In the genomic region with DNA sequence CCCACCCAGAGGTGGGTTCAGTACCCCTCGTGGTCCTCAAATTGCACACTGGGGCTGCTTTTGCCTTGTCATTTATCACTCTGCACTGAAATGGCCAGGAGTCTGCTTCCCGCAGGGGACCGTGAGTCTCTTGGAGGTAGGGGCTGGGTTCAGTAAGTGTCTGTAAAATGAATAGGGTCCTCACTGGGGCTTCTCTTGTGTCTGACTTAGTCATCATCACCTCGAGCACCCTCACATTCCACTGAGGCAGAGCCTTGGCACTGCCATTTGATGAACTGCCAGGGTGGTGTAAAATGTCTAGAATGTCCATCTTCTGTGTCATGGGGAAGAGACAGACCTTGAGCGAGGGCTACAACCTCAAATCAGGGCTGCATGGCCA, we compare ENCODE assay signal across 12 cellular contexts.
DNase-seq lines count a peak whose midpoint lies in the region; ATAC-seq and FAIRE-seq lines count a peak whose summit lies in the region.
"Had no signal": no experiment of that assay in that cellular context is flagged by ENCODE, and none has a peak within 500 bp of the region (broad histone marks: within the 10 kb centered on the region; RNA-seq: fewer than 3 reads in every experiment).

No MANE protein-coding gene starts in this region.

- H3K36me3 ChIP-seq in esophagus (ENCODE audit: control insufficient read depth in 2 of 2, insufficient read depth in 2 of 2, low read length in 1 of 2) = no peaks in the 10 kb centered on the region
- no peaks in the 10 kb centered on the region for H3K36me3 ChIP-seq in trophoblast cell (ENCODE audit: control insufficient read depth in 1 of 2, insufficient read depth in 2 of 2, low read length in 2 of 2)
- H3K36me3 ChIP-seq: cardiac muscle cell had no signal

- H4K8ac ChIP-seq in trophoblast cell (ENCODE audit: low read depth, low read length) = peak overlapping the region; percentile 5

- no peak overlapping the region for H3K9ac ChIP-seq in trophoblast cell (ENCODE audit: low read length)

- FAIRE-seq in urothelium cell line (lab: Jason Lieb, UNC) (no peak), GM19239 (lab: Jason Lieb, UNC) (no peak)

- H3K79me1 ChIP-seq in trophoblast cell (ENCODE audit: low read length) = peaks cover 58% of the 10 kb centered on the region

- H4K12ac ChIP-seq in trophoblast cell (ENCODE audit: low read depth, low read length) = no peak overlapping the region

- H3K79me2 ChIP-seq in trophoblast cell (ENCODE audit: control insufficient read depth, insufficient read depth, low read length, poor library complexity) = peaks cover 14% of the 10 kb centered on the region

- no peak overlapping the region for H3K4me2 ChIP-seq in trophoblast cell (ENCODE audit: low read length)

- peak overlapping the region; percentile 73 for H3K18ac ChIP-seq in trophoblast cell (ENCODE audit: low read length)

- H3K23ac ChIP-seq in trophoblast cell (ENCODE audit: low read length) = no peak overlapping the region

- H3K27me3 ChIP-seq in right cardiac atrium (ENCODE audit: control insufficient read depth, insufficient read depth) (no peaks in the 10 kb centered on the region), esophagus (ENCODE audit: control insufficient read depth in 1 of 2, insufficient read depth in 2 of 2, low read length in 2 of 2) (no peaks in the 10 kb centered on the region), trophoblast cell (ENCODE audit: insufficient read depth, low read length) (no peaks in the 10 kb centered on the region)
- H3K27me3 ChIP-seq: cardiac muscle cell had no signal

- peak overlapping the region; percentile 60 for H3K27ac ChIP-seq in right cardiac atrium (ENCODE audit: low read length)
- peak overlapping the region; percentile 93 to 95 for H3K27ac ChIP-seq in esophagus (ENCODE audit: low read depth in 2 of 2, low read length in 1 of 2)
- no peak overlapping the region for H3K27ac ChIP-seq in trophoblast cell (ENCODE audit: low read depth, low read length)
- H3K27ac ChIP-seq: cardiac muscle cell had no signal

- peak overlapping the region; percentile 97 for H2BK120ac ChIP-seq in trophoblast cell (ENCODE audit: insufficient read depth, low read length, poor library complexity)

- H4K91ac ChIP-seq in trophoblast cell (ENCODE audit: low read depth, low read length) = peak overlapping the region; percentile 99

- H3K4ac ChIP-seq in trophoblast cell (ENCODE audit: low read depth, low read length) = no peak overlapping the region

- peak overlapping the region; percentile 99 for H2BK12ac ChIP-seq in trophoblast cell (ENCODE audit: low read length)

- peak overlapping the region; percentile 2 for H2AFZ ChIP-seq in trophoblast cell (ENCODE audit: insufficient read depth, low read length, poor library complexity)

- H3K4me3 ChIP-seq in right cardiac atrium (ENCODE audit: low read length) (no peak overlapping the region), esophagus (ENCODE audit: low read depth in 1 of 2, low read length in 2 of 2) (no peak overlapping the region), trophoblast cell (ENCODE audit: low read depth, low read length) (no peak overlapping the region)
- H3K4me3 ChIP-seq: cardiac muscle cell had no signal

- DNase-seq in right cardiac atrium (no peak), Right ventricle myocardium superior (no peak), trophoblast cell (no peak), urothelium cell line (ENCODE audit: low spot score) (no peak), NCI-H1694 (lab: John Stamatoyannopoulos, UW) (no peak), GM19239 (ENCODE audit: insufficient read length, low spot score) (no peak)
- DNase-seq: activated CD4-positive, alpha-beta T cell treated with anti-CD3 and anti-CD28 coated beads, Interleukin-2, amount 50 U/mL, for 48 hours; activated gamma-delta T cell; NCI-H1092 had no signal

- ATAC-seq in right cardiac atrium (no peak), Right ventricle myocardium superior (ENCODE audit: poor library complexity) (no peak), HG02938 (IDR thresholded peaks at IDR 0.05; ENCODE audit: unreplicated experiment) (no peak)

- WGBS in right cardiac atrium = 71% methylated on average over 5 of the region's 5 CpGs
- WGBS in esophagus, 2 donors = 58 to 66% methylated on average over 5 of the region's 5 CpGs
- no CpG with 5 or more reads among the region's 5 CpGs for WGBS in trophoblast cell (ENCODE audit: extremely low coverage, insufficient coverage, insufficient read length)

- intact Hi-C loops in right cardiac atrium (cut with DNase I) (loop anchor here (2.0 to 5.0 kb wide), 4 partner anchors 61 to 161 kb away; a partner anchor contains a TSS), Right ventricle myocardium superior (cut with DNase I) (loop anchor here (2.0 kb wide), 1 partner anchor 65 kb away; no protein-coding TSS in a partner anchor)

- H3K9me3 ChIP-seq in right cardiac atrium (ENCODE audit: control insufficient read depth, low read length) = no peaks in the 10 kb centered on the region
- H3K9me3 ChIP-seq in esophagus (ENCODE audit: control insufficient read depth in 2 of 2, insufficient read depth in 1 of 2, low read depth in 1 of 2, low read length in 1 of 2) = no peaks in the 10 kb centered on the region
- no peaks in the 10 kb centered on the region for H3K9me3 ChIP-seq in trophoblast cell (ENCODE audit: insufficient read depth, low read depth, low read length)

- H2BK5ac ChIP-seq in trophoblast cell (ENCODE audit: low read depth, low read length, poor library complexity) = peak overlapping the region; percentile 24

- H3K14ac ChIP-seq in trophoblast cell (ENCODE audit: low read length) = peak overlapping the region; percentile 68

- H3K4me1 ChIP-seq in right cardiac atrium (ENCODE audit: control insufficient read depth, insufficient read depth, low read length) (peaks cover 22% of the 10 kb centered on the region), esophagus (ENCODE audit: control insufficient read depth in 2 of 2, insufficient read depth in 2 of 2, low read length in 1 of 2) (peaks cover 18 to 40% of the 10 kb centered on the region in 2 donors), trophoblast cell (ENCODE audit: control insufficient read depth in 1 of 2, insufficient read depth in 2 of 2, low read length in 2 of 2) (peaks cover 46 to 51% of the 10 kb centered on the region in 2 experiments)

- peak overlapping the region; percentile 85 for H2AK5ac ChIP-seq in trophoblast cell (ENCODE audit: low read length)
